ENCODE assay signal across 10 cellular contexts in genomic region chr9:129146441-129146933, GRCh38. TPM values are rescaled to one million over a fixed set of nuclear protein-coding genes. Genes with fewer than 3 reads are reported as not detected.
DNase-seq lines count a peak whose midpoint lies in the region; ATAC-seq, FAIRE-seq and TF ChIP-seq lines count a peak whose summit lies in the region.
"Had no signal": no experiment of that assay in that cellular context is flagged by ENCODE, and none has a peak within 500 bp of the region (broad histone marks: within the 10 kb centered on the region; RNA-seq: fewer than 3 reads in every experiment).

No MANE protein-coding gene starts in this region.

- H3K27me3 ChIP-seq in body of pancreas (no peaks in the 10 kb centered on the region), skeletal muscle tissue (ENCODE audit: control insufficient read depth in 3 of 3, insufficient read depth in 3 of 3, low read length in 3 of 3) (no peaks in the 10 kb centered on the region)

- no peak for TF ChIP-seq CTCF in body of pancreas (IDR thresholded peaks at IDR 0.05)
- no peak for TF ChIP-seq CTCF in kidney (IDR thresholded peaks at IDR 0.05; ENCODE audit: borderline replicate concordance, extremely low read depth, insufficient read depth)

- H3K27ac ChIP-seq in body of pancreas = peak overlapping the region in 3 of 4 donors; percentile 48 to 55 (median 52)
- peak overlapping the region; percentile 75 to 87 for H3K27ac ChIP-seq in kidney (ENCODE audit: low read depth in 2 of 2, low read length in 2 of 2)
- peak overlapping the region; percentile 83 for H3K27ac ChIP-seq in skeletal muscle tissue (ENCODE audit: low read depth, low read length)

- H3K9ac ChIP-seq in ES-I3 (ENCODE audit: low read depth, low read length) (peak overlapping the region; percentile 3; the same call in 1 of the 2 replicates), kidney (ENCODE audit: low read length in 2 of 2) (peak overlapping the region in 1 of 2 donors; percentile 65), skeletal muscle tissue (ENCODE audit: low read depth in 1 of 3, low read length in 3 of 3) (peak overlapping the region; percentile 48 to 75 (median 74))

- H3K36me3 ChIP-seq in ES-I3 (ENCODE audit: insufficient read depth, low read length) = no peaks in the 10 kb centered on the region; the same call in 1 of the 2 replicates
- H3K36me3 ChIP-seq in body of pancreas (replicated peaks in 1 of 2; ENCODE audit: insufficient read depth in 1 of 2, low read depth in 2 of 2) = no peaks in the 10 kb centered on the region
- peaks cover 0 to 5% of the 10 kb centered on the region in 2 donors for H3K36me3 ChIP-seq in kidney (ENCODE audit: control insufficient read depth in 1 of 2, insufficient read depth in 2 of 2, low read length in 2 of 2)
- H3K36me3 ChIP-seq in skeletal muscle tissue (ENCODE audit: control insufficient read depth in 3 of 3, insufficient read depth in 3 of 3, low read length in 3 of 3) = peaks cover 26 to 37% (median 34%) of the 10 kb centered on the region in 3 donors

- H3K4me3 ChIP-seq in body of pancreas = no peak overlapping the region
- no peak overlapping the region for H3K4me3 ChIP-seq in kidney (ENCODE audit: low read length in 2 of 2)
- H3K4me3 ChIP-seq in skeletal muscle tissue (ENCODE audit: low read length in 3 of 3) = peak overlapping the region in 1 of 3 donors; percentile 6

- intact Hi-C loops in body of pancreas (cut with DNase I) (no loop called here), kidney (cut with DNase I) (no loop called here)

- no peak for TF ChIP-seq POLR2A in body of pancreas (IDR thresholded peaks at IDR 0.05)

- H3K9me3 ChIP-seq in ES-I3 (ENCODE audit: control insufficient read depth, insufficient read depth, low read length) = no peaks in the 10 kb centered on the region
- H3K9me3 ChIP-seq in body of pancreas = no peaks in the 10 kb centered on the region
- no peaks in the 10 kb centered on the region for H3K9me3 ChIP-seq in kidney (ENCODE audit: control insufficient read depth in 1 of 2, low read length in 2 of 2)
- no peaks in the 10 kb centered on the region for H3K9me3 ChIP-seq in skeletal muscle tissue (ENCODE audit: control insufficient read depth in 3 of 3, low read length in 3 of 3)

- H3K4me1 ChIP-seq in ES-I3 (ENCODE audit: insufficient read depth, low read length) (peaks cover 48% of the 10 kb centered on the region), body of pancreas (peaks cover 42% of the 10 kb centered on the region), kidney (ENCODE audit: control insufficient read depth in 1 of 2, insufficient read depth in 1 of 2, low read depth in 1 of 2, low read length in 2 of 2) (peaks cover 39 to 40% of the 10 kb centered on the region in 2 donors), skeletal muscle tissue (ENCODE audit: control insufficient read depth in 3 of 3, insufficient read depth in 3 of 3, low read length in 3 of 3) (peaks cover 57 to 66% (median 61%) of the 10 kb centered on the region in 3 donors)

- 68 to 100% methylated on average over 1 to 8 of the region's 8 CpGs for WGBS in body of pancreas, 2 donors

- FAIRE-seq in kidney (lab: Jason Lieb, UNC) = no peak

- ATAC-seq in body of pancreas (no peak), HG02642 (IDR thresholded peaks at IDR 0.05; ENCODE audit: poor library complexity, unreplicated experiment) (no peak), HG02884 (IDR thresholded peaks at IDR 0.05; ENCODE audit: unreplicated experiment) (no peak)
- ATAC-seq: Panc1 had no signal

- DNase-seq in body of pancreas = no peak
- peak; percentile 88 for DNase-seq in kidney
- DNase-seq in NCI-H1694 treated with DMSO at 0.1 percent for 48 hours (lab: John Stamatoyannopoulos, UW) = no peak
- no peak for DNase-seq in HuH-7 (ENCODE audit: low spot score)
- DNase-seq: DMS79 treated with DMSO at 0.1 percent for 48 hours had no signal

RNA-seq across cellular contexts. Expression of gene IER5L, which starts 31.6 kb away (rescaled TPM):
- total RNA-seq in body of pancreas (1 to 10 TPM; 3.0 to 4.4 TPM), kidney (46.9 TPM), skeletal muscle tissue (16.7 TPM)
- 18.0 TPM for polyA plus RNA-seq in kidney (ENCODE audit: insufficient read depth, low read depth, low replicate concordance)

RNA-seq across cellular contexts. Expression of gene PTPA, which starts 35.3 kb away (rescaled TPM):
- total RNA-seq in body of pancreas (10 to 100 TPM; 32.7 to 52.1 TPM), kidney (164 TPM), skeletal muscle tissue (66.8 TPM)
- 161 TPM for polyA plus RNA-seq in kidney (ENCODE audit: insufficient read depth, low read depth, low replicate concordance)

RNA-seq across cellular contexts. Expression of gene CRAT, which starts 35.9 kb away (rescaled TPM):
- total RNA-seq in body of pancreas = 100 to 1,000 TPM in 1 of 2 donors, 10 to 100 TPM in 1; 84.8 to 112 TPM
- total RNA-seq in kidney = 32.3 TPM
- 76.8 TPM for polyA plus RNA-seq in kidney (ENCODE audit: insufficient read depth, low read depth, low replicate concordance)
- total RNA-seq in skeletal muscle tissue = 27.1 TPM
